In the genomic region with DNA sequence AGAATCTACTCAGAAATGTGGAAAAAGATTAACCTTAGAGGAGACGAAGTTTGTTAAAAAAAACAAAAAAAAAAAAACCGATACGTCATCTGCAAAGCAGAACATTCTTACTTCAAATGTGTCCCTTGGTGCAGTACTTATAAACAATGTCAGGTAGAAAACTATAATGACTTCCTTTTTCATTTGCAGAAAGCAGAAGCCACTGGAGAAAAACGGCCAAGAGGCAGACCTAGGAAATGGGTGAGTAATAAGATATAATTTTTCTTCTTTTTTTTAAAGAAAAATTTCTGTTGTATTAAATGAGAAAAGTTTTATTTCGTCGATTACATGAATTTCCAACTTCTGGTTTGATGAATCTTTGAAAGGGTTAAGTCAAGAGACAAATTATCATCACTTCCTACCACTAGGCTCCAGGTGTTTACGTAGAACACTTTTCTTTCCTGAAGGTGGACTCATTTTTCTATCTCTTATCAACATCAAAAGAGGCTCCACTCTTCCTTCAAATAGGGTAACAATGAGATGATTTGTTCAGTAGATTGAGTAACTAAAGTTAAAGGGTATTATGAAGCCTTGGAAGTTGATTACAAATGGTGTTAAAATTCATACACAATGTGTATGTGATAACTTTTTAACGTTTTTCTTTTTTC, we compare ENCODE assay signal across 1 cellular context.
TF ChIP-seq lines count a peak whose summit lies in the region.

No MANE protein-coding gene starts in this region.

TF ChIP-seq in HepG2, 621 proteins besides CTCF, POLR2A, EP300 and RAD21 (continued from another document and continues in another):
- TF ChIP-seq MED13 (CRISPR knock-in tag; IDR thresholded peaks at IDR 0.05) (0 out of 2 replicates have a peak, but pooled peaks have one; percentile 48), KDM2A (CRISPR knock-in tag; IDR thresholded peaks at IDR 0.05; ENCODE audit: borderline replicate concordance, low read depth) (no peak), ZNF598 (CRISPR knock-in tag; IDR thresholded peaks at IDR 0.05; ENCODE audit: borderline replicate concordance) (no peak), RBAK (CRISPR knock-in tag; IDR thresholded peaks at IDR 0.05) (no peak), ZGPAT (CRISPR knock-in tag; IDR thresholded peaks at IDR 0.05) (peak; percentile 57; the same call in 1 of the 2 replicates), KMT2A (CRISPR knock-in tag; IDR thresholded peaks at IDR 0.05) (no peak), HMG20A (CRISPR knock-in tag; IDR thresholded peaks at IDR 0.05; ENCODE audit: borderline replicate concordance) (peak; percentile 72; the same call in 1 of the 2 replicates), NPAS2 (CRISPR knock-in tag; IDR thresholded peaks at IDR 0.05; ENCODE audit: borderline replicate concordance) (no peak), NFE2L2 (IDR thresholded peaks at IDR 0.05; ENCODE audit: low read length) (no peak), MED1 (CRISPR knock-in tag; IDR thresholded peaks at IDR 0.05) (0 out of 2 replicates have a peak, but pooled peaks have one; percentile 32), WIZ (CRISPR knock-in tag; IDR thresholded peaks at IDR 0.05) (no peak), ATRX (CRISPR knock-in tag; IDR thresholded peaks at IDR 0.05; ENCODE audit: borderline replicate concordance) (no peak), ISL2 (CRISPR knock-in tag; IDR thresholded peaks at IDR 0.05) (peak; percentile 90), SP5 (CRISPR knock-in tag; IDR thresholded peaks at IDR 0.05; ENCODE audit: borderline replicate concordance, low read depth) (peak; percentile 36; the same call in 1 of the 2 replicates), SIX4 (CRISPR knock-in tag; IDR thresholded peaks at IDR 0.05) (peak; percentile 44; the same call in 1 of the 2 replicates), ZNF10 (CRISPR knock-in tag; IDR thresholded peaks at IDR 0.05; ENCODE audit: borderline replicate concordance, low read depth) (no peak), NCOA2 (CRISPR knock-in tag; IDR thresholded peaks at IDR 0.05) (peak; percentile 84), NCOA1 (CRISPR knock-in tag; IDR thresholded peaks at IDR 0.05) (no peak), ZSCAN21 (CRISPR knock-in tag; IDR thresholded peaks at IDR 0.05; ENCODE audit: borderline replicate concordance) (no peak), ZNF253 (CRISPR knock-in tag; IDR thresholded peaks at IDR 0.05; ENCODE audit: borderline replicate concordance) (no peak), ZKSCAN5 (CRISPR knock-in tag; IDR thresholded peaks at IDR 0.05) (no peak), RBFOX2 (IDR thresholded peaks at IDR 0.05; ENCODE audit: low read depth, low read length) (0 out of 2 replicates have a peak, but pooled peaks have one; percentile 23), HOXA9 (CRISPR knock-in tag; IDR thresholded peaks at IDR 0.05; ENCODE audit: borderline replicate concordance) (no peak), ZBTB4 (CRISPR knock-in tag; IDR thresholded peaks at IDR 0.05; ENCODE audit: borderline replicate concordance) (no peak), ZNF367 (CRISPR knock-in tag; IDR thresholded peaks at IDR 0.05; ENCODE audit: borderline replicate concordance) (no peak), RORA (CRISPR knock-in tag; IDR thresholded peaks at IDR 0.05) (no peak), ZNF605 (CRISPR knock-in tag; IDR thresholded peaks at IDR 0.05) (no peak), CCDC6 (CRISPR knock-in tag; IDR thresholded peaks at IDR 0.05) (no peak), FOXA1 (IDR thresholded peaks at IDR 0.05) (no peak), FOXA1 (CRISPR knock-in tag; IDR thresholded peaks at IDR 0.05) (peak; percentile 78), ZNF24 (IDR thresholded peaks at IDR 0.05) (no peak), SOX5 (CRISPR knock-in tag; IDR thresholded peaks at IDR 0.05; ENCODE audit: borderline replicate concordance) (peak; percentile 88), ZNF616 (CRISPR knock-in tag; IDR thresholded peaks at IDR 0.05; ENCODE audit: low read depth) (no peak), IRF1 (CRISPR knock-in tag; IDR thresholded peaks at IDR 0.05; ENCODE audit: low read depth) (no peak), ZNF562 (CRISPR knock-in tag; IDR thresholded peaks at IDR 0.05; ENCODE audit: borderline replicate concordance) (no peak), DRAP1 (CRISPR knock-in tag; IDR thresholded peaks at IDR 0.05) (peak; percentile 27; the same call in 1 of the 2 replicates), ZNF235 (CRISPR knock-in tag; IDR thresholded peaks at IDR 0.05; ENCODE audit: borderline replicate concordance) (no peak), MXD3 (CRISPR knock-in tag; IDR thresholded peaks at IDR 0.05) (no peak), CHD4 (IDR thresholded peaks at IDR 0.05; ENCODE audit: borderline replicate concordance, low read length) (no peak), SAP130 (CRISPR knock-in tag; IDR thresholded peaks at IDR 0.05; ENCODE audit: low read depth) (0 out of 2 replicates have a peak, but pooled peaks have one; percentile 42), NFIC (IDR thresholded peaks at IDR 0.05; ENCODE audit: low read length) (peak; percentile 72; the same call in 1 of the 2 replicates), ZNF549 (CRISPR knock-in tag; IDR thresholded peaks at IDR 0.05) (no peak), CREM (IDR thresholded peaks at IDR 0.05) (peak; percentile 86), CREM (CRISPR knock-in tag; IDR thresholded peaks at IDR 0.05) (no peak), GATAD2A (CRISPR knock-in tag; IDR thresholded peaks at IDR 0.05) (peak; percentile 79), KAT8 (CRISPR knock-in tag; IDR thresholded peaks at IDR 0.05) (peak; percentile 57; the same call in 1 of the 2 replicates), FOXP1 (IDR thresholded peaks at IDR 0.05) (no peak), FOXP1 (CRISPR knock-in tag; IDR thresholded peaks at IDR 0.05) (peak; percentile 68; the same call in 1 of the 2 replicates), SNAI1 (CRISPR knock-in tag; IDR thresholded peaks at IDR 0.05; ENCODE audit: borderline replicate concordance) (no peak), ISX (CRISPR knock-in tag; conservative IDR thresholded peaks at IDR 0.05) (no peak), CEBPG (CRISPR knock-in tag; IDR thresholded peaks at IDR 0.05) (peak; percentile 62), SP2 (CRISPR knock-in tag; IDR thresholded peaks at IDR 0.05) (no peak), SOX6 (IDR thresholded peaks at IDR 0.05) (no peak), SOX6 (CRISPR knock-in tag; IDR thresholded peaks at IDR 0.05) (peak; percentile 79; the same call in 1 of the 2 replicates), IRF2 (CRISPR knock-in tag; IDR thresholded peaks at IDR 0.05) (no peak), ZBTB43 (CRISPR knock-in tag; conservative IDR thresholded peaks at IDR 0.05) (peak; percentile 16; the same call in 1 of the 2 replicates), FOXA3 (CRISPR knock-in tag; IDR thresholded peaks at IDR 0.05) (peak; percentile 66), AGO2 (optimal IDR thresholded peaks at IDR 0.05; ENCODE audit: low read depth, low read length) (peak; percentile 11), SSRP1 (CRISPR knock-in tag; IDR thresholded peaks at IDR 0.05) (no peak), ZNF672 (CRISPR knock-in tag; IDR thresholded peaks at IDR 0.05) (no peak), MED8 (CRISPR knock-in tag; IDR thresholded peaks at IDR 0.05; ENCODE audit: insufficient replicate concordance) (no peak)
- TF ChIP-seq, protein P1, sequence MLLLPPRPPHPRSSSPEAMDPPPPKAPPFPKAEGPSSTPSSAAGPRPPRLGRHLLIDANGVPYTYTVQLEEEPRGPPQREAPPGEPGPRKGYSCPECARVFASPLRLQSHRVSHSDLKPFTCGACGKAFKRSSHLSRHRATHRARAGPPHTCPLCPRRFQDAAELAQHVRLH (CRISPR knock-in tag; IDR thresholded peaks at IDR 0.05; ENCODE audit: borderline replicate concordance, low read depth) = no peak
- TF ChIP-seq, protein P2, sequence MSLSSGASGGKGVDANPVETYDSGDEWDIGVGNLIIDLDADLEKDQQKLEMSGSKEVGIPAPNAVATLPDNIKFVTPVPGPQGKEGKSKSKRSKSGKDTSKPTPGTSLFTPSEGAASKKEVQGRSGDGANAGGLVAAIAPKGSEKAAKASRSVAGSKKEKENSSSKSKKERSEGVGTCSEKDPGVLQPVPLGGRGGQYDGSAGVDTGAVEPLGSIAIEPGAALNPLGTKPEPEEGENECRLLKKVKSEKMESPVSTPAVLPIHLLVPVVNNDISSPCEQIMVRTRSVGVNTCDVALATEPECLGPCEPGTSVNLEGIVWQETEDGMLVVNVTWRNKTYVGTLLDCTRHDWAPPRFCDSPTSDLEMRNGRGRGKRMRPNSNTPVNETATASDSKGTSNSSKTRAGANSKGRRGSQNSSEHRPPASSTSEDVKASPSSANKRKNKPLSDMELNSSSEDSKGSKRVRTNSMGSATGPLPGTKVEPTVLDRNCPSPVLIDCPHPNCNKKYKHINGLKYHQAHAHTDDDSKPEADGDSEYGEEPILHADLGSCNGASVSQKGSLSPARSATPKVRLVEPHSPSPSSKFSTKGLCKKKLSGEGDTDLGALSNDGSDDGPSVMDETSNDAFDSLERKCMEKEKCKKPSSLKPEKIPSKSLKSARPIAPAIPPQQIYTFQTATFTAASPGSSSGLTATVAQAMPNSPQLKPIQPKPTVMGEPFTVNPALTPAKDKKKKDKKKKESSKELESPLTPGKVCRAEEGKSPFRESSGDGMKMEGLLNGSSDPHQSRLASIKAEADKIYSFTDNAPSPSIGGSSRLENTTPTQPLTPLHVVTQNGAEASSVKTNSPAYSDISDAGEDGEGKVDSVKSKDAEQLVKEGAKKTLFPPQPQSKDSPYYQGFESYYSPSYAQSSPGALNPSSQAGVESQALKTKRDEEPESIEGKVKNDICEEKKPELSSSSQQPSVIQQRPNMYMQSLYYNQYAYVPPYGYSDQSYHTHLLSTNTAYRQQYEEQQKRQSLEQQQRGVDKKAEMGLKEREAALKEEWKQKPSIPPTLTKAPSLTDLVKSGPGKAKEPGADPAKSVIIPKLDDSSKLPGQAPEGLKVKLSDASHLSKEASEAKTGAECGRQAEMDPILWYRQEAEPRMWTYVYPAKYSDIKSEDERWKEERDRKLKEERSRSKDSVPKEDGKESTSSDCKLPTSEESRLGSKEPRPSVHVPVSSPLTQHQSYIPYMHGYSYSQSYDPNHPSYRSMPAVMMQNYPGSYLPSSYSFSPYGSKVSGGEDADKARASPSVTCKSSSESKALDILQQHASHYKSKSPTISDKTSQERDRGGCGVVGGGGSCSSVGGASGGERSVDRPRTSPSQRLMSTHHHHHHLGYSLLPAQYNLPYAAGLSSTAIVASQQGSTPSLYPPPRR (CRISPR knock-in tag; IDR thresholded peaks at IDR 0.05; ENCODE audit: borderline replicate concordance) = peak; percentile 25; the same call in 1 of the 2 replicates
